21 cellular contexts compared by ENCODE assay signal in the genomic region with DNA sequence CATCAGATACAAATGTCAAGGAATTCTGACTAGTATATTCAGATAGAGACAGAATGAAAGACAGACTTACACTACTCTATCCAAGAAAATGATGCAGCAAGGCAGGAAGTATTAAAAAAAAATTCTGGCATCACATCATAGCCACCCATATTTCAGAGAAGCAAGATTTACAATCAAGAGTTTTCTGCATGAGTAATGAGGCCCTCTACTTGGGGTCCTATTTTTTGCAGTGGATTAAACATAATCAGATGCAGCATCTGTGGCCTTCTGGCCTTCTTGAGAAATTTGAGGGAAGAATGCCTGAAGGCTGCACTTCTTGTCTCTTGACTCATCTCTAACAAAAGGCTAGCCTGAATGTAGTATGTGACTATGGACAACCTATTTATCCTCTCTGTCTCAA. TPM values are rescaled to one million over a fixed set of nuclear protein-coding genes. Genes with fewer than 3 reads are reported as not detected.
DNase-seq lines count a peak whose midpoint lies in the region; ATAC-seq, FAIRE-seq and TF ChIP-seq lines count a peak whose summit lies in the region.
"Had no signal": no experiment of that assay in that cellular context is flagged by ENCODE, and none has a peak within 500 bp of the region (broad histone marks: within the 10 kb centered on the region; RNA-seq: fewer than 3 reads in every experiment).

No MANE protein-coding gene starts in this region.

- no peaks in the 10 kb centered on the region for H3K27me3 Mint-ChIP-seq in activated CD8-positive, alpha-beta T cell treated with anti-CD3 and anti-CD28 coated beads for 36 hours
- peaks cover 4% of the 10 kb centered on the region for H3K27me3 Mint-ChIP-seq in nephron progenitor cell (ENCODE audit: low read depth, poor library complexity)
- H3K27me3 Mint-ChIP-seq in activated CD8-positive, alpha-beta memory T cell treated with anti-CD3 and anti-CD28 coated beads, Interleukin-2, amount 10 ng/mL, durations not matched to agents 7 days and 5 days = no peaks in the 10 kb centered on the region
- H3K27me3 Mint-ChIP-seq: activated naive CD8-positive, alpha-beta T cell treated with anti-CD3 and anti-CD28 coated beads for 36 hours; dendritic cell treated with granulocyte-macrophage colony-stimulating factor and Interleukin-4, amounts not matched to agents 40 ng/mL and 50 ng/mL, for 4 days had no signal

- CTCF ChIA-PET in mammary epithelial cell (lab: Charles Lee; ENCODE audit: low non-redundant PET) = no interaction called here
- CTCF ChIA-PET in activated CD8-positive, alpha-beta T cell treated with anti-CD3 and anti-CD28 coated beads for 36 hours (lab: Charles Lee) = no interaction called here
- CTCF ChIA-PET in activated CD8-positive, alpha-beta memory T cell treated with anti-CD3 and anti-CD28 coated beads, Interleukin-2, amount 10 ng/mL, durations not matched to agents 7 days and 5 days (lab: Charles Lee) = no interaction called here

- POLR2A ChIA-PET in activated CD8-positive, alpha-beta T cell treated with anti-CD3 and anti-CD28 coated beads for 36 hours (lab: Charles Lee) = no interaction called here

- H3K9ac ChIP-seq in mammary epithelial cell (ENCODE audit: insufficient read depth, low read length) (no peak overlapping the region), keratinocyte (ENCODE audit: control insufficient read depth, extremely low read depth, insufficient read depth, low read length) (no peak overlapping the region)
- H3K9ac ChIP-seq: BLaER1 treated with 17β-estradiol and CSF1 and Interleukin-3, amounts not matched to agents 10 nM and 100 nM had no signal

- H3K27me3 ChIP-seq in mammary epithelial cell (ENCODE audit: insufficient read depth, low read length) (no peaks in the 10 kb centered on the region), keratinocyte (ENCODE audit: control insufficient read depth, extremely low read depth, insufficient read depth, low read length) (no peaks in the 10 kb centered on the region)
- H3K27me3 ChIP-seq: BLaER1 treated with 17β-estradiol and CSF1 and Interleukin-3, amounts not matched to agents 10 nM and 100 nM; gastrocnemius medialis; pancreas; suprapubic skin had no signal

- H3K4me3 Mint-ChIP-seq in activated CD8-positive, alpha-beta T cell treated with anti-CD3 and anti-CD28 coated beads for 36 hours = no peak overlapping the region
- no peak overlapping the region for H3K4me3 Mint-ChIP-seq in nephron progenitor cell
- H3K4me3 Mint-ChIP-seq in activated CD8-positive, alpha-beta memory T cell treated with anti-CD3 and anti-CD28 coated beads, Interleukin-2, amount 10 ng/mL, durations not matched to agents 7 days and 5 days = no peak overlapping the region
- H3K4me3 Mint-ChIP-seq: activated naive CD8-positive, alpha-beta T cell treated with anti-CD3 and anti-CD28 coated beads for 36 hours; dendritic cell treated with granulocyte-macrophage colony-stimulating factor and Interleukin-4, amounts not matched to agents 40 ng/mL and 50 ng/mL, for 4 days had no signal

- DNase-seq in AG09309 (ENCODE audit: low read depth) = peak; percentile 96
- DNase-seq in M059J (ENCODE audit: low read depth) = peak; percentile 95
- DNase-seq in mammary epithelial cell = peak; percentile 17
- DNase-seq in keratinocyte (ENCODE audit: low read depth, low spot score) = peak; percentile 11
- DNase-seq in activated CD8-positive, alpha-beta T cell treated with anti-CD3 and anti-CD28 coated beads for 36 hours = no peak
- no peak for DNase-seq in OCI-M1 (lab: John Stamatoyannopoulos, UW)
- DNase-seq in nephron progenitor cell = no peak
- no peak for DNase-seq in activated CD8-positive, alpha-beta memory T cell treated with anti-CD3 and anti-CD28 coated beads, Interleukin-2, amount 10 ng/mL, durations not matched to agents 7 days and 5 days
- DNase-seq: activated CD8-positive, alpha-beta memory T cell treated with anti-CD3 and anti-CD28 coated beads, Interleukin-2, amount 50 U/mL, for 4 hours; activated naive CD8-positive, alpha-beta T cell treated with anti-CD3 and anti-CD28 coated beads for 36 hours; DMS53; gastrocnemius medialis; islet precursor cell; mucosa of descending colon; NCI-H1417; pancreas had no signal

- no TSS peak for BruUV-seq in mammary epithelial cell (replicated peaks; lab: Mats Ljungman, UMichigan)

- in situ Hi-C loops in mammary epithelial cell (cut with MboI; ENCODE audit: low sequenced_read_pairs in 2 of 2) = no loop called here

- no peak overlapping the region for H3K27ac Mint-ChIP-seq in activated CD8-positive, alpha-beta T cell treated with anti-CD3 and anti-CD28 coated beads for 36 hours
- H3K27ac Mint-ChIP-seq in nephron progenitor cell = no peak overlapping the region
- no peak overlapping the region for H3K27ac Mint-ChIP-seq in activated CD8-positive, alpha-beta memory T cell treated with anti-CD3 and anti-CD28 coated beads, Interleukin-2, amount 10 ng/mL, durations not matched to agents 7 days and 5 days
- H3K27ac Mint-ChIP-seq: activated naive CD8-positive, alpha-beta T cell treated with anti-CD3 and anti-CD28 coated beads for 36 hours; dendritic cell treated with granulocyte-macrophage colony-stimulating factor and Interleukin-4, amounts not matched to agents 40 ng/mL and 50 ng/mL, for 4 days had no signal

- H2AFZ ChIP-seq in mammary epithelial cell (ENCODE audit: low read depth, low read length) = no peak overlapping the region
- H2AFZ ChIP-seq in keratinocyte (ENCODE audit: control insufficient read depth, low read length) = no peak overlapping the region

- H3K9me3 Mint-ChIP-seq in activated CD8-positive, alpha-beta T cell treated with anti-CD3 and anti-CD28 coated beads for 36 hours = peaks cover 1% of the 10 kb centered on the region
- H3K9me3 Mint-ChIP-seq in nephron progenitor cell = no peaks in the 10 kb centered on the region
- H3K9me3 Mint-ChIP-seq in activated CD8-positive, alpha-beta memory T cell treated with anti-CD3 and anti-CD28 coated beads, Interleukin-2, amount 10 ng/mL, durations not matched to agents 7 days and 5 days (ENCODE audit: low read depth) = peaks cover 4% of the 10 kb centered on the region
- H3K9me3 Mint-ChIP-seq: dendritic cell treated with granulocyte-macrophage colony-stimulating factor and Interleukin-4, amounts not matched to agents 40 ng/mL and 50 ng/mL, for 4 days had no signal

- H3K4me3 ChIP-seq in AG09309 (ENCODE audit: control insufficient read depth, low read depth, low read length) (no peak overlapping the region), mammary epithelial cell (replicated peaks in 1 of 3; ENCODE audit: insufficient read depth in 1 of 3, low read depth in 2 of 3, low read length in 3 of 3) (no peak overlapping the region), keratinocyte (ENCODE audit: control insufficient read depth in 2 of 3, extremely low read depth in 1 of 3, insufficient read depth in 2 of 3, low read depth in 1 of 3, low read length in 3 of 3) (no peak overlapping the region)
- H3K4me3 ChIP-seq: BLaER1 treated with 17β-estradiol and CSF1 and Interleukin-3, amounts not matched to agents 10 nM and 100 nM; gastrocnemius medialis; GM12878; mucosa of descending colon; pancreas; suprapubic skin had no signal

- ATAC-seq in activated CD8-positive, alpha-beta T cell treated with anti-CD3 and anti-CD28 coated beads for 36 hours = no peak
- no peak for ATAC-seq in activated CD8-positive, alpha-beta memory T cell treated with anti-CD3 and anti-CD28 coated beads, Interleukin-2, amount 10 ng/mL, durations not matched to agents 7 days and 5 days
- ATAC-seq: activated CD4-positive, CD25-positive, alpha-beta regulatory T cell treated with anti-CD3 and anti-CD28 coated beads, Interleukin-2, amount 50 U/mL, for 24 hours; gastrocnemius medialis; GM12878; mucosa of descending colon had no signal

- intact Hi-C loops in mammary epithelial cell (cut with micrococcal nuclease) = no loop called here
- intact Hi-C loops in activated CD8-positive, alpha-beta T cell treated with anti-CD3 and anti-CD28 coated beads for 36 hours (cut with micrococcal nuclease) = no loop called here

- H3K79me2 ChIP-seq in mammary epithelial cell (ENCODE audit: insufficient read depth, low read length) = no peaks in the 10 kb centered on the region
- no peaks in the 10 kb centered on the region for H3K79me2 ChIP-seq in keratinocyte (ENCODE audit: control insufficient read depth, insufficient read depth, low read length)

- peak; percentile 67 for FAIRE-seq in keratinocyte (lab: Jason Lieb, UNC)
- FAIRE-seq: GM12878, pancreas had no signal

- H3K4me1 Mint-ChIP-seq in activated CD8-positive, alpha-beta T cell treated with anti-CD3 and anti-CD28 coated beads for 36 hours (ENCODE audit: low read depth) = no peaks in the 10 kb centered on the region
- H3K4me1 Mint-ChIP-seq in nephron progenitor cell = no peaks in the 10 kb centered on the region
- no peaks in the 10 kb centered on the region for H3K4me1 Mint-ChIP-seq in activated CD8-positive, alpha-beta memory T cell treated with anti-CD3 and anti-CD28 coated beads, Interleukin-2, amount 10 ng/mL, durations not matched to agents 7 days and 5 days
- H3K4me1 Mint-ChIP-seq: activated naive CD8-positive, alpha-beta T cell treated with anti-CD3 and anti-CD28 coated beads for 36 hours had no signal

- H3K27ac ChIP-seq in mammary epithelial cell (ENCODE audit: insufficient read depth, low read depth, low read length) (no peak overlapping the region), keratinocyte (ENCODE audit: control insufficient read depth, insufficient read depth, low read length) (no peak overlapping the region)
- H3K27ac ChIP-seq: BLaER1 treated with 17β-estradiol and CSF1 and Interleukin-3, amounts not matched to agents 10 nM and 100 nM; gastrocnemius medialis; pancreas; suprapubic skin had no signal

- H3K9me3 ChIP-seq in mammary epithelial cell (replicated peaks; ENCODE audit: insufficient read depth, low read length) (no peaks in the 10 kb centered on the region), keratinocyte (ENCODE audit: control insufficient read depth, low read depth, low read length) (no peaks in the 10 kb centered on the region)
- H3K9me3 ChIP-seq: BLaER1 treated with 17β-estradiol and CSF1 and Interleukin-3, amounts not matched to agents 10 nM and 100 nM; gastrocnemius medialis; mucosa of descending colon; pancreas; suprapubic skin had no signal

- H4K20me1 ChIP-seq in mammary epithelial cell (ENCODE audit: insufficient read depth, low read length) (no peaks in the 10 kb centered on the region), keratinocyte (ENCODE audit: control insufficient read depth, extremely low read depth, insufficient read depth, low read length) (no peaks in the 10 kb centered on the region)
- H4K20me1 ChIP-seq: BLaER1 treated with 17β-estradiol and CSF1 and Interleukin-3, amounts not matched to agents 10 nM and 100 nM had no signal

- H3K4me1 ChIP-seq in mammary epithelial cell (ENCODE audit: insufficient read depth, low read length) (peaks cover 5% of the 10 kb centered on the region), keratinocyte (ENCODE audit: control insufficient read depth, extremely low read depth, insufficient read depth, low read length) (peaks cover 8% of the 10 kb centered on the region)
- H3K4me1 ChIP-seq: BLaER1 treated with 17β-estradiol and CSF1 and Interleukin-3, amounts not matched to agents 10 nM and 100 nM; gastrocnemius medialis; pancreas; suprapubic skin had no signal

- no peaks in the 10 kb centered on the region for H3K36me3 ChIP-seq in mammary epithelial cell (ENCODE audit: insufficient read depth, low read length)
- no peaks in the 10 kb centered on the region for H3K36me3 ChIP-seq in keratinocyte (ENCODE audit: control insufficient read depth in 2 of 2, extremely low read depth in 1 of 2, insufficient read depth in 2 of 2, low read length in 2 of 2)
- H3K36me3 ChIP-seq: BLaER1 treated with 17β-estradiol and CSF1 and Interleukin-3, amounts not matched to agents 10 nM and 100 nM; gastrocnemius medialis; pancreas; suprapubic skin had no signal

- H3K4me2 ChIP-seq in mammary epithelial cell (ENCODE audit: insufficient read depth, low read depth, low read length) = no peak overlapping the region
- no peak overlapping the region for H3K4me2 ChIP-seq in keratinocyte (ENCODE audit: control insufficient read depth, extremely low read depth, insufficient read depth, low read depth, low read length)
- H3K4me2 ChIP-seq: BLaER1 treated with 17β-estradiol and CSF1 and Interleukin-3, amounts not matched to agents 10 nM and 100 nM had no signal

- dilution Hi-C loops in mammary epithelial cell (cut with HindIII; ENCODE audit: low sequenced_read_pairs) (no loop called here), keratinocyte (cut with MboI; ENCODE audit: extremely low pct_ligation_motif_present, low sequenced_read_pairs) (no loop called here)

- no peak for TF ChIP-seq CTCF in AG09309 (IDR thresholded peaks at IDR 0.05; ENCODE audit: control insufficient read depth, insufficient read depth, low read depth, low read length, missing control alignments)
- no peak for TF ChIP-seq CTCF in mammary epithelial cell (conservative IDR thresholded peaks at IDR 0.05 in 1 of 2, IDR thresholded peaks at IDR 0.05 in 1 of 2; ENCODE audit: extremely low read depth in 1 of 2, insufficient read depth in 1 of 2, low read depth in 1 of 2, low read length in 2 of 2)
- TF ChIP-seq CTCF in keratinocyte (optimal IDR thresholded peaks at IDR 0.05 in 1 of 3, IDR thresholded peaks at IDR 0.05 in 1 of 3, conservative IDR thresholded peaks at IDR 0.05 in 1 of 3; ENCODE audit: extremely low read depth in 1 of 3, insufficient read depth in 2 of 3, low read length in 3 of 3) = no peak
- TF ChIP-seq CTCF in activated CD8-positive, alpha-beta T cell treated with anti-CD3 and anti-CD28 coated beads for 36 hours (IDR thresholded peaks at IDR 0.05) = no peak
- TF ChIP-seq CTCF in nephron progenitor cell (IDR thresholded peaks at IDR 0.05) = no peak

- H3K36me3 Mint-ChIP-seq in activated CD8-positive, alpha-beta T cell treated with anti-CD3 and anti-CD28 coated beads for 36 hours (ENCODE audit: low read depth) = no peaks in the 10 kb centered on the region
- H3K36me3 Mint-ChIP-seq in nephron progenitor cell (ENCODE audit: low read depth) = no peaks in the 10 kb centered on the region
- no peaks in the 10 kb centered on the region for H3K36me3 Mint-ChIP-seq in activated CD8-positive, alpha-beta memory T cell treated with anti-CD3 and anti-CD28 coated beads, Interleukin-2, amount 10 ng/mL, durations not matched to agents 7 days and 5 days
- H3K36me3 Mint-ChIP-seq: activated naive CD8-positive, alpha-beta T cell treated with anti-CD3 and anti-CD28 coated beads for 36 hours had no signal

- H3K9me1 ChIP-seq in keratinocyte (ENCODE audit: control insufficient read depth, extremely low read depth, insufficient read depth, low read length) = no peaks in the 10 kb centered on the region

RNA-seq across cellular contexts. Expression of gene SLIT2, which starts 48.2 kb away (rescaled TPM):
- total RNA-seq in M059J (2014; rRNA removed; shearing (Covaris generic)) = 8.1 and 13.3 TPM in 2 replicates
- total RNA-seq in mammary epithelial cell = 1 to 10 TPM in 1 of 2 donors, under 1 TPM in 1; 0.17 to 4.2 TPM
- polyA plus RNA-seq in mammary epithelial cell (1.9 TPM), keratinocyte (1.9 to 12.8 TPM (median 7.5 TPM) in 3 replicates)
- polyA minus RNA-seq in mammary epithelial cell (4.9 TPM), keratinocyte (4.1 to 20.6 TPM (median 14.7 TPM) in 3 replicates)
- 3.0 TPM for polyA plus RNA-seq in keratinocyte (2011; ENCODE audit: low read depth)
- polyA plus RNA-seq in keratinocyte (2011; cell fraction: cytosol; rRNA removed) = 1.2 and 2.3 TPM in 2 replicates
- 8.6 and 11.9 TPM in 2 replicates for polyA plus RNA-seq in keratinocyte (2011; cell fraction: nucleus; rRNA removed)
- polyA plus RNA-seq in keratinocyte (2012; ENCODE audit: low replicate concordance) = 1.1 and 10.8 TPM in 2 replicates
- polyA minus RNA-seq in keratinocyte (2011; cell fraction: cytosol; rRNA and poly(A)+ RNA removed) = 2.7 TPM
- polyA minus RNA-seq in keratinocyte (2011; cell fraction: nucleus; rRNA and poly(A)+ RNA removed) = 22.4 and 27.6 TPM in 2 replicates
- total RNA-seq in activated CD8-positive, alpha-beta T cell treated with anti-CD3 and anti-CD28 coated beads for 36 hours = not detected
- not detected for total RNA-seq in activated CD8-positive, alpha-beta memory T cell treated with anti-CD3 and anti-CD28 coated beads, Interleukin-2, amount 10 ng/mL, durations not matched to agents 7 days and 5 days
- total RNA-seq: activated naive CD8-positive, alpha-beta T cell treated with anti-CD3 and anti-CD28 coated beads for 36 hours had no signal

Comparison
In these comparisons a context has a peak if more than half of its experiments do, and no peak if none do; other contexts are left out.
1. DNase-seq: peak in AG09309 (single experiment), M059J (single experiment), mammary epithelial cell (single experiment) and keratinocyte (single experiment); none in activated CD8-positive, alpha-beta T cell treated with anti-CD3 and anti-CD28 coated beads for 36 hours (single experiment), OCI-M1 (single experiment), nephron progenitor cell (single experiment) and activated CD8-positive, alpha-beta memory T cell treated with anti-CD3 and anti-CD28 coated beads, Interleukin-2, amount 10 ng/mL, durations not matched to agents 7 days and 5 days (single experiment).